ENCODE assay signal across 18 cellular contexts in the genomic region with DNA sequence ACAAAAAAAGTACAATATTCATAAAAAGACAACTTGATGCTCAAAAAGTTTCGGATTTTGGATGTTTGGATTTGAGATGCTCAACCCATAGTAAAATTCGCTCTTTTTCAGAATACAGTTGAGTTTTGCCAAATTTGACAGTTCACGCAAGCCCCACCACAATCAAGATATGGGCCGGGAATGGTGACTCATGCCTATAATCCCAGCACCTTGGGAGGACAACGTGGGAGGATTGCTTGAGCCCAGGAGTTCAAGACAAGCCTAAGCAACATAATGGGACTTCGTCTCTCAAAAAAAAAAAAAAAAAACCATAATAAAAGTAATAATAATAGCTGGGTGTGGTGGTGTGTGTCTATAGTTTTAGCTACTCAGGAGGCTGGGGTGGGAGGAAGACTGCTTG. TPM values are rescaled to one million over a fixed set of nuclear protein-coding genes. Genes with fewer than 3 reads are reported as not detected.
A peak's percentile ranks its signal among the peaks of the same experiment; 100 is the strongest.
DNase-seq lines count a peak whose midpoint lies in the region; ATAC-seq, FAIRE-seq and TF ChIP-seq lines count a peak whose summit lies in the region.
"Had no signal": no experiment of that assay in that cellular context is flagged by ENCODE, and none has a peak within 500 bp of the region (broad histone marks: within the 10 kb centered on the region; RNA-seq: fewer than 3 reads in every experiment).

No MANE protein-coding gene starts in this region.

- H3K36me3 ChIP-seq in GM23338 (ENCODE audit: insufficient read depth) (no peaks in the 10 kb centered on the region), astrocyte (ENCODE audit: insufficient read depth, low read length) (no peaks in the 10 kb centered on the region), mesenchymal stem cell (ENCODE audit: control insufficient read depth in 1 of 2, insufficient read depth in 2 of 2, low read depth in 1 of 2, low read length in 2 of 2) (peaks cover 6 to 16% of the 10 kb centered on the region in 2 experiments)

- H2AFZ ChIP-seq in GM23338 (no peak overlapping the region), astrocyte (ENCODE audit: low read depth, low read length) (no peak overlapping the region), mesenchymal stem cell (ENCODE audit: low read depth, low read length) (no peak overlapping the region)

- H3K4me1 ChIP-seq in GM23338 (ENCODE audit: insufficient read depth) (no peaks in the 10 kb centered on the region), astrocyte (ENCODE audit: insufficient read depth, low read length) (peaks cover 21% of the 10 kb centered on the region), mesenchymal stem cell (ENCODE audit: control insufficient read depth, insufficient read depth, low read depth, low read length) (peaks cover 10% of the 10 kb centered on the region)

- H3K27ac Mint-ChIP-seq in GM23338 = no peak overlapping the region
- no peak overlapping the region for H3K27ac Mint-ChIP-seq in astrocyte (ENCODE audit: unreplicated experiment)

- H3K4me3 ChIP-seq in GM23338 = no peak overlapping the region
- no peak overlapping the region for H3K4me3 ChIP-seq in astrocyte (ENCODE audit: insufficient read depth, low read depth, low read length)
- H3K4me3 ChIP-seq in mesenchymal stem cell (ENCODE audit: insufficient read depth in 1 of 2, low read depth in 1 of 2, low read length in 2 of 2) = no peak overlapping the region
- H3K4me3 ChIP-seq: GM12878, MG63, SJSA1 had no signal

- H3K18ac ChIP-seq in mesenchymal stem cell (ENCODE audit: low read depth in 1 of 2, low read length in 2 of 2) = no peak overlapping the region

- no peak overlapping the region for H3K14ac ChIP-seq in mesenchymal stem cell (ENCODE audit: low read length in 2 of 2)

- no peak overlapping the region for H4K8ac ChIP-seq in mesenchymal stem cell (ENCODE audit: low read length)

- H2AK5ac ChIP-seq in mesenchymal stem cell (ENCODE audit: low read length, severe bottlenecking) = peak overlapping the region; percentile 82

- no peaks in the 10 kb centered on the region for H3K9me3 ChIP-seq in astrocyte (ENCODE audit: insufficient read depth, low read depth, low read length)
- H3K9me3 ChIP-seq in mesenchymal stem cell (ENCODE audit: control insufficient read depth, low read length) = no peaks in the 10 kb centered on the region
- H3K9me3 ChIP-seq: MG63, SJSA1 had no signal

- peak overlapping the region; percentile 43; the same call in 1 of the 2 replicates for H3K27ac ChIP-seq in GM23338 (ENCODE audit: low read depth)
- H3K27ac ChIP-seq in astrocyte (ENCODE audit: low read depth, low read length) = no peak overlapping the region
- H3K27ac ChIP-seq in mesenchymal stem cell (ENCODE audit: low read length, poor library complexity, severe bottlenecking) = peak overlapping the region; percentile 38

- no peak overlapping the region for H3K23ac ChIP-seq in mesenchymal stem cell (ENCODE audit: low read length in 2 of 2)

- 89% methylated on average over 4 of the region's 6 CpGs for WGBS in mesenchymal stem cell

- no peak overlapping the region for H4K91ac ChIP-seq in mesenchymal stem cell (ENCODE audit: low read length)

- H3F3A ChIP-seq in GM23338 (replicated peaks; ENCODE audit: low read depth) = no peaks in the 10 kb centered on the region

- H3K27me3 ChIP-seq in GM23338 (ENCODE audit: insufficient read depth) (no peaks in the 10 kb centered on the region), astrocyte (ENCODE audit: insufficient read depth, low read length) (no peaks in the 10 kb centered on the region), mesenchymal stem cell (ENCODE audit: control insufficient read depth in 1 of 2, insufficient read depth in 1 of 2, low read length in 2 of 2) (no peaks in the 10 kb centered on the region)
- H3K27me3 ChIP-seq: MG63, SJSA1 had no signal

- H3K9me3 Mint-ChIP-seq in GM23338 = no peaks in the 10 kb centered on the region
- H3K9me3 Mint-ChIP-seq in astrocyte (ENCODE audit: unreplicated experiment) = peaks cover 14% of the 10 kb centered on the region

- H3K4me3 Mint-ChIP-seq in GM23338 (no peak overlapping the region), astrocyte (ENCODE audit: unreplicated experiment) (no peak overlapping the region)

- H3K9me2 ChIP-seq in GM23338 (ENCODE audit: insufficient read depth) = no peaks in the 10 kb centered on the region

- no peak overlapping the region for H2BK120ac ChIP-seq in mesenchymal stem cell (ENCODE audit: low read depth, low read length)

- ATAC-seq in GM23338 (no peak), HG02884 (IDR thresholded peaks at IDR 0.05; ENCODE audit: unreplicated experiment) (no peak), HG02642 (IDR thresholded peaks at IDR 0.05; ENCODE audit: poor library complexity, unreplicated experiment) (no peak)
- ATAC-seq: GM12878 had no signal

- H3K79me1 ChIP-seq in mesenchymal stem cell (replicated peaks; ENCODE audit: low read length, poor library complexity, severe bottlenecking) = peaks cover 17% of the 10 kb centered on the region

- H3K36me3 Mint-ChIP-seq in GM23338 (ENCODE audit: low read depth) = peaks cover 26% of the 10 kb centered on the region
- H3K36me3 Mint-ChIP-seq in astrocyte (ENCODE audit: low read depth, unreplicated experiment) = peaks cover 22% of the 10 kb centered on the region

- peaks cover 6% of the 10 kb centered on the region for H3K79me2 ChIP-seq in GM23338 (replicated peaks; ENCODE audit: insufficient read depth)
- peaks cover 8% of the 10 kb centered on the region for H3K79me2 ChIP-seq in astrocyte (ENCODE audit: insufficient read depth, low read length)

- no peak overlapping the region for H3K9ac ChIP-seq in astrocyte (ENCODE audit: low read length)
- H3K9ac ChIP-seq in mesenchymal stem cell (ENCODE audit: low read length) = no peak overlapping the region

- no peak overlapping the region for H3K4me2 ChIP-seq in GM23338
- H3K4me2 ChIP-seq in astrocyte (ENCODE audit: low read length) = no peak overlapping the region
- H3K4me2 ChIP-seq in mesenchymal stem cell (ENCODE audit: low read length, poor library complexity, severe bottlenecking) = no peak overlapping the region

- H3K4me1 Mint-ChIP-seq in GM23338 = peaks cover 2% of the 10 kb centered on the region; the same call in 2 of the 3 replicates
- peaks cover 22% of the 10 kb centered on the region for H3K4me1 Mint-ChIP-seq in astrocyte (ENCODE audit: low read depth, unreplicated experiment)

- H4K20me1 ChIP-seq in GM23338 (replicated peaks; ENCODE audit: insufficient read depth) = peaks cover 8% of the 10 kb centered on the region; the same call in 1 of the 2 replicates
- H4K20me1 ChIP-seq in astrocyte (ENCODE audit: insufficient read depth, low read length) = peaks cover 6% of the 10 kb centered on the region

- DNase-seq in GM23338 (ENCODE audit: low spot score) (no peak), M059J (ENCODE audit: low read depth) (peak; percentile 76), astrocyte (ENCODE audit: low read depth) (peak; percentile 65), mesenchymal stem cell (no peak), AML-193 (lab: John Stamatoyannopoulos, UW) (no peak)
- DNase-seq: C1 segment of cervical spinal cord, DMS153, KG1, MG63, NCI-H1930, NCI-H524, RPMI8226 had no signal

- no peak overlapping the region for H2BK5ac ChIP-seq in mesenchymal stem cell (ENCODE audit: low read depth, low read length, poor library complexity, severe bottlenecking)

- no peak for TF ChIP-seq CTCF in GM23338 (conservative IDR thresholded peaks at IDR 0.05; ENCODE audit: low read depth in 2 of 2)
- TF ChIP-seq CTCF in astrocyte (IDR thresholded peaks at IDR 0.05; ENCODE audit: insufficient read depth, low read depth, low read length) = no peak

- FAIRE-seq in astrocyte (lab: Jason Lieb, UNC) = no peak
- FAIRE-seq: GM12878, GM18507, GM19239 had no signal

- no peak overlapping the region for H2BK15ac ChIP-seq in mesenchymal stem cell (ENCODE audit: low read depth, poor library complexity, severe bottlenecking)

- H2BK12ac ChIP-seq in mesenchymal stem cell (ENCODE audit: low read length in 2 of 2) = no peak overlapping the region

- no peak overlapping the region for H3K4ac ChIP-seq in mesenchymal stem cell (ENCODE audit: low read depth in 1 of 2, low read length in 2 of 2)

- H3K27me3 Mint-ChIP-seq in GM23338 (ENCODE audit: insufficient read depth, low read depth, poor library complexity) (peaks cover 3% of the 10 kb centered on the region), astrocyte (ENCODE audit: low read depth, unreplicated experiment) (no peaks in the 10 kb centered on the region)

TF ChIP-seq in GM23338, 12 proteins besides CTCF, POLR2A, EP300 and RAD21 (continues in another document):
- no peak for TF ChIP-seq STAT1 (IDR thresholded peaks at IDR 0.05; ENCODE audit: unreplicated experiment)
- TF ChIP-seq, protein P1, sequence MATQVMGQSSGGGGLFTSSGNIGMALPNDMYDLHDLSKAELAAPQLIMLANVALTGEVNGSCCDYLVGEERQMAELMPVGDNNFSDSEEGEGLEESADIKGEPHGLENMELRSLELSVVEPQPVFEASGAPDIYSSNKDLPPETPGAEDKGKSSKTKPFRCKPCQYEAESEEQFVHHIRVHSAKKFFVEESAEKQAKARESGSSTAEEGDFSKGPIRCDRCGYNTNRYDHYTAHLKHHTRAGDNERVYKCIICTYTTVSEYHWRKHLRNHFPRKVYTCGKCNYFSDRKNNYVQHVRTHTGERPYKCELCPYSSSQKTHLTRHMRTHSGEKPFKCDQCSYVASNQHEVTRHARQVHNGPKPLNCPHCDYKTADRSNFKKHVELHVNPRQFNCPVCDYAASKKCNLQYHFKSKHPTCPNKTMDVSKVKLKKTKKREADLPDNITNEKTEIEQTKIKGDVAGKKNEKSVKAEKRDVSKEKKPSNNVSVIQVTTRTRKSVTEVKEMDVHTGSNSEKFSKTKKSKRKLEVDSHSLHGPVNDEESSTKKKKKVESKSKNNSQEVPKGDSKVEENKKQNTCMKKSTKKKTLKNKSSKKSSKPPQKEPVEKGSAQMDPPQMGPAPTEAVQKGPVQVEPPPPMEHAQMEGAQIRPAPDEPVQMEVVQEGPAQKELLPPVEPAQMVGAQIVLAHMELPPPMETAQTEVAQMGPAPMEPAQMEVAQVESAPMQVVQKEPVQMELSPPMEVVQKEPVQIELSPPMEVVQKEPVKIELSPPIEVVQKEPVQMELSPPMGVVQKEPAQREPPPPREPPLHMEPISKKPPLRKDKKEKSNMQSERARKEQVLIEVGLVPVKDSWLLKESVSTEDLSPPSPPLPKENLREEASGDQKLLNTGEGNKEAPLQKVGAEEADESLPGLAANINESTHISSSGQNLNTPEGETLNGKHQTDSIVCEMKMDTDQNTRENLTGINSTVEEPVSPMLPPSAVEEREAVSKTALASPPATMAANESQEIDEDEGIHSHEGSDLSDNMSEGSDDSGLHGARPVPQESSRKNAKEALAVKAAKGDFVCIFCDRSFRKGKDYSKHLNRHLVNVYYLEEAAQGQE (IDR thresholded peaks at IDR 0.05; ENCODE audit: unreplicated experiment) = no peak
- TF ChIP-seq ZNF114 (CRISPR knock-in tag; IDR thresholded peaks at IDR 0.05) = no peak
- no peak for TF ChIP-seq POLR2AphosphoS5 (IDR thresholded peaks at IDR 0.05; ENCODE audit: low read depth)
- no peak for TF ChIP-seq CREB1 (CRISPR knock-in tag; IDR thresholded peaks at IDR 0.05; ENCODE audit: low read depth)
- no peak for TF ChIP-seq JUNB (IDR thresholded peaks at IDR 0.05; ENCODE audit: unreplicated experiment)

RNA-seq across cellular contexts. Expression of a gene that starts 51.3 kb away (rescaled TPM):
- 56.6 and 71.8 TPM in 2 replicates for total RNA-seq in GM23338 (2014; rRNA removed; shearing (Covaris generic))
- polyA plus RNA-seq in GM23338 (2016; fragmentation: Nextera tagmentation; extraction: Ambion mirVana) = 103 TPM in 2 replicates
- total RNA-seq in M059J (2014; rRNA removed; shearing (Covaris generic)) = 23.4 and 57.6 TPM in 2 replicates
- total RNA-seq in astrocyte = 32.6 and 40.1 TPM in 2 replicates
- polyA plus RNA-seq in mesenchymal stem cell (2013, experiment 1 of 2) = 24.7 TPM
- 24.0 TPM for polyA plus RNA-seq in mesenchymal stem cell (2013, experiment 2 of 2)

Comparison
In these comparisons a context has a peak if more than half of its experiments do, and no peak if none do; other contexts are left out.
1. DNase-seq: peak in M059J (single experiment) and astrocyte (single experiment); none in GM23338 (single experiment), mesenchymal stem cell (single experiment) and AML-193 (0 of 2).